12 cellular contexts compared by ENCODE assay signal in genomic region chr6:30323806-30324205, GRCh38. TPM values are rescaled to one million over a fixed set of nuclear protein-coding genes. Genes with fewer than 3 reads are reported as not detected.
A peak's percentile ranks its signal among the peaks of the same experiment; 100 is the strongest.
DNase-seq lines count a peak whose midpoint lies in the region; ATAC-seq and TF ChIP-seq lines count a peak whose summit lies in the region.
"Had no signal": no experiment of that assay in that cellular context is flagged by ENCODE, and none has a peak within 500 bp of the region (broad histone marks: within the 10 kb centered on the region; RNA-seq: fewer than 3 reads in every experiment).

No MANE protein-coding gene starts in this region.

- TF ChIP-seq CTCF in nephron progenitor cell (IDR thresholded peaks at IDR 0.05) (no peak), A673 (conservative IDR thresholded peaks at IDR 0.05; ENCODE audit: low read depth, low read length) (no peak)

- H3K9me3 ChIP-seq in A673 (ENCODE audit: low read depth, low read length, poor library complexity, severe bottlenecking), result no peaks in the 10 kb centered on the region

- H3K27me3 ChIP-seq in A673 (replicated peaks; ENCODE audit: insufficient read depth, low read depth, low read length, poor library complexity), result no peaks in the 10 kb centered on the region

- no peaks in the 10 kb centered on the region for H3K27me3 Mint-ChIP-seq in activated CD8-positive, alpha-beta memory T cell treated with anti-CD3 and anti-CD28 coated beads, Interleukin-2, amount 10 ng/mL, durations not matched to agents 7 days and 5 days
- no peaks in the 10 kb centered on the region for H3K27me3 Mint-ChIP-seq in activated T-helper 17 cell treated with anti-CD3 and anti-CD28 coated beads, Interleukin-2, amount 50 U/mL, for 72 hours
- H3K27me3 Mint-ChIP-seq in nephron progenitor cell (ENCODE audit: low read depth, poor library complexity), result no peaks in the 10 kb centered on the region

- BruUV-seq in A673 (replicated peaks; lab: Mats Ljungman, UMichigan), result no TSS peak

- H3K36me3 Mint-ChIP-seq in activated CD8-positive, alpha-beta memory T cell treated with anti-CD3 and anti-CD28 coated beads, Interleukin-2, amount 10 ng/mL, durations not matched to agents 7 days and 5 days, result peaks cover 28% of the 10 kb centered on the region
- peaks cover 77% of the 10 kb centered on the region for H3K36me3 Mint-ChIP-seq in activated T-helper 17 cell treated with anti-CD3 and anti-CD28 coated beads, Interleukin-2, amount 50 U/mL, for 72 hours (ENCODE audit: low read depth)
- H3K36me3 Mint-ChIP-seq in nephron progenitor cell (ENCODE audit: low read depth), result peaks cover 45% of the 10 kb centered on the region

- POLR2A ChIA-PET in A673 (lab: Charles Lee; ENCODE audit: low non-redundant PET), result no interaction called here

- peaks cover 22% of the 10 kb centered on the region for H3K4me1 ChIP-seq in A673 (ENCODE audit: insufficient read depth, low read length, poor library complexity, severe bottlenecking)

- no peaks in the 10 kb centered on the region for H3K9me3 Mint-ChIP-seq in activated CD8-positive, alpha-beta memory T cell treated with anti-CD3 and anti-CD28 coated beads, Interleukin-2, amount 10 ng/mL, durations not matched to agents 7 days and 5 days (ENCODE audit: low read depth)
- no peaks in the 10 kb centered on the region for H3K9me3 Mint-ChIP-seq in activated T-helper 17 cell treated with anti-CD3 and anti-CD28 coated beads, Interleukin-2, amount 50 U/mL, for 72 hours
- H3K9me3 Mint-ChIP-seq in nephron progenitor cell, result peaks cover 5% of the 10 kb centered on the region
- H3K9me3 Mint-ChIP-seq: activated T-helper 1 cell treated with anti-CD3 and anti-CD28 coated beads, Interleukin-12 subunit alpha, Interleukin-12 subunit beta, Interleukin-2, Interleukin-4 antibody, amounts not matched to agents 30 ng/mL and 10 ng/mL and 1 ng/mL, durations not matched to agents 14 hours and 24 hours and 36 hours had no signal

- no peaks in the 10 kb centered on the region for H3K36me3 ChIP-seq in A673 (ENCODE audit: insufficient read depth, low read length, poor library complexity, severe bottlenecking)

- intact Hi-C loops in A673 (cut with micrococcal nuclease; ENCODE audit: unreplicated experiment), result loop anchor here (10.0 kb wide), 1 partner anchor 109 kb away; the partner anchor contains the start of gene TRIM26

- H3K4me1 Mint-ChIP-seq in activated CD8-positive, alpha-beta memory T cell treated with anti-CD3 and anti-CD28 coated beads, Interleukin-2, amount 10 ng/mL, durations not matched to agents 7 days and 5 days, result peaks cover 70% of the 10 kb centered on the region
- peaks cover 50% of the 10 kb centered on the region for H3K4me1 Mint-ChIP-seq in activated T-helper 17 cell treated with anti-CD3 and anti-CD28 coated beads, Interleukin-2, amount 50 U/mL, for 72 hours
- peaks cover 52% of the 10 kb centered on the region for H3K4me1 Mint-ChIP-seq in nephron progenitor cell

- no peak overlapping the region for H3K4me3 ChIP-seq in A673 (ENCODE audit: low read depth, low read length, poor library complexity, severe bottlenecking)

- DNase-seq in activated CD8-positive, alpha-beta memory T cell treated with anti-CD3 and anti-CD28 coated beads, Interleukin-2, amount 10 ng/mL, durations not matched to agents 7 days and 5 days, result peak; percentile 50
- DNase-seq in activated CD8-positive, alpha-beta memory T cell treated with anti-CD3 and anti-CD28 coated beads for 24 hours, result no peak
- DNase-seq in M059J (ENCODE audit: low read depth) (peak; percentile 59), nephron progenitor cell (no peak), hepatic stellate cell (ENCODE audit: low spot score) (no peak), AML-193 (lab: John Stamatoyannopoulos, UW) (no peak), A673 (ENCODE audit: low spot score) (no peak)
- DNase-seq: mesenchymal stem cell, posterior cingulate gyrus, Right ventricle myocardium superior had no signal

- peak overlapping the region; percentile 20 for H3K27ac Mint-ChIP-seq in activated CD8-positive, alpha-beta memory T cell treated with anti-CD3 and anti-CD28 coated beads, Interleukin-2, amount 10 ng/mL, durations not matched to agents 7 days and 5 days
- no peak overlapping the region for H3K27ac Mint-ChIP-seq in activated T-helper 17 cell treated with anti-CD3 and anti-CD28 coated beads, Interleukin-2, amount 50 U/mL, for 72 hours
- no peak overlapping the region for H3K27ac Mint-ChIP-seq in nephron progenitor cell
- H3K27ac Mint-ChIP-seq: activated T-helper 1 cell treated with anti-CD3 and anti-CD28 coated beads, Interleukin-12 subunit alpha, Interleukin-12 subunit beta, Interleukin-2, Interleukin-4 antibody, amounts not matched to agents 30 ng/mL and 10 ng/mL and 1 ng/mL, durations not matched to agents 14 hours and 24 hours and 36 hours had no signal

- CTCF ChIA-PET in activated CD8-positive, alpha-beta memory T cell treated with anti-CD3 and anti-CD28 coated beads, Interleukin-2, amount 10 ng/mL, durations not matched to agents 7 days and 5 days (lab: Charles Lee), result interaction anchor here (1.9 kb wide), 1 partner anchor 104 kb away, joined by 9 read pairs; no protein-coding TSS in a partner anchor
- CTCF ChIA-PET in A673 (lab: Charles Lee), result no interaction called here

- H3K27ac ChIP-seq in A673 (ENCODE audit: low read depth, low read length, poor library complexity, severe bottlenecking), result no peak overlapping the region

- no peak overlapping the region for H3K4me3 Mint-ChIP-seq in activated CD8-positive, alpha-beta memory T cell treated with anti-CD3 and anti-CD28 coated beads, Interleukin-2, amount 10 ng/mL, durations not matched to agents 7 days and 5 days
- H3K4me3 Mint-ChIP-seq in activated T-helper 17 cell treated with anti-CD3 and anti-CD28 coated beads, Interleukin-2, amount 50 U/mL, for 72 hours, result peak overlapping the region; percentile 90
- H3K4me3 Mint-ChIP-seq in nephron progenitor cell, result peak overlapping the region; percentile 32

- ATAC-seq in activated CD8-positive, alpha-beta memory T cell treated with anti-CD3 and anti-CD28 coated beads, Interleukin-2, amount 10 ng/mL, durations not matched to agents 7 days and 5 days, result no peak
- no peak for ATAC-seq in activated T-helper 17 cell treated with anti-CD3 and anti-CD28 coated beads, Interleukin-2, amount 50 U/mL, for 72 hours (replicated peaks)

RNA-seq across cellular contexts. Expression of gene TRIM39, which starts 2.9 kb away (rescaled TPM):
- total RNA-seq in activated CD8-positive, alpha-beta memory T cell treated with anti-CD3 and anti-CD28 coated beads, Interleukin-2, amount 10 ng/mL, durations not matched to agents 7 days and 5 days, result 10 to 100 TPM; 13.6 to 16.4 TPM
- total RNA-seq in M059J (2014; rRNA removed; shearing (Covaris generic)), result 18.0 and 26.8 TPM in 2 replicates
- 10 to 100 TPM; 12.4 to 16.1 TPM for total RNA-seq in activated T-helper 17 cell treated with anti-CD3 and anti-CD28 coated beads, Interleukin-2, amount 50 U/mL, for 72 hours
- total RNA-seq in A673 (2021), result 13.7 and 14.3 TPM in 2 replicates

RNA-seq across cellular contexts. Expression of gene RPP21, which starts 21.1 kb away (rescaled TPM):
- 10 to 100 TPM; 37.7 to 44.0 TPM for total RNA-seq in activated CD8-positive, alpha-beta memory T cell treated with anti-CD3 and anti-CD28 coated beads, Interleukin-2, amount 10 ng/mL, durations not matched to agents 7 days and 5 days
- total RNA-seq in M059J (2014; rRNA removed; shearing (Covaris generic)), result 106 and 156 TPM in 2 replicates
- total RNA-seq in activated T-helper 17 cell treated with anti-CD3 and anti-CD28 coated beads, Interleukin-2, amount 50 U/mL, for 72 hours, result 10 to 100 TPM; 20.8 to 22.9 TPM
- total RNA-seq in A673 (2021), result 65.1 and 65.9 TPM in 2 replicates

Comparison
In these comparisons a context has a peak if more than half of its experiments do, and no peak if none do; other contexts are left out.
1. DNase-seq: peak in activated CD8-positive, alpha-beta memory T cell treated with anti-CD3 and anti-CD28 coated beads, Interleukin-2, amount 10 ng/mL, durations not matched to agents 7 days and 5 days (single experiment) and M059J (single experiment); none in activated CD8-positive, alpha-beta memory T cell treated with anti-CD3 and anti-CD28 coated beads for 24 hours (single experiment), nephron progenitor cell (single experiment), hepatic stellate cell (single experiment), AML-193 (0 of 2) and A673 (single experiment).